In the genomic region with DNA sequence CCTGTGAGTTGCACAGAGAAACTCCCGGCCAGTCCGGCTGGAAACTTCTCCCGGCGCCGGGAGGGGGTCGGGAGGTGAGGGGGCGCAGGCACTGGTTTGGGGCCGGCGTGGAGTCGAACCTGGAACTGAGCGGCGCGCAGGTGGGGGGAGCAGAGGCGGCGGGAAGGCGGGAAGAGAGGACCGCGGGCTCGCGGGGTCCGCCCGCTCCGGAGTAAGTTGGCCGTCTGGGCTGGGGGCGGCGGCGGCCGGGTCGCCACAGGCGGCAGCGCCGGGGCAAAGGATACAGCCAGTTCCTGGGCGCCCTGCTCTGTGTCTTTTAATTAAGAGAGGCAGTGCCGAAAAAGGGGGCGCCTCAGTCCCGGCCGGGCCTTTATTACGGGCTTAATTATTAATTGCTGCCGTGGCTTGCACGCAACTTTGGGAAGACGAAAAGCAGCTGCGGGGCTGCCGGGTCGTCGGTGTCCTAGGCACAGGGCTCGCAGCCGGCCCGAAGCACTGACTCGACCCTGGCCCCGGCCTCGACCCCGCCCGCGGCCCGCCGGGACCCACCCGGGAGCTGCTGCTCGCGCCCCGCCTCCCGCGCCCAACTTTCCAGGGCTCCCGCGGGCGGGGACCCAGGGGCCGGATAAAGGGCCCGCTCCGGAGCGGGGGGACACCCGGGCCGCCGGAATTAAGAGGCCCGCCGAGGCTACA, we compare ENCODE assay signal across 8 cellular contexts. TPM values are rescaled to one million over a fixed set of nuclear protein-coding genes. Genes with fewer than 3 reads are reported as not detected.
DNase-seq lines count a peak whose midpoint lies in the region; ATAC-seq, FAIRE-seq and TF ChIP-seq lines count a peak whose summit lies in the region.

No MANE protein-coding gene starts in this region.

- no peak overlapping the region for H3K27ac ChIP-seq in AG04450 (ENCODE audit: low read depth, low read length)
- H3K27ac ChIP-seq in coronary artery: no peak overlapping the region
- no peak overlapping the region for H3K27ac ChIP-seq in muscle layer of colon (ENCODE audit: low read depth, low read length)
- H3K27ac ChIP-seq in kidney (ENCODE audit: low read depth in 2 of 2, low read length in 2 of 2): no peak overlapping the region

- H3K9me3 ChIP-seq in AG04450 (ENCODE audit: control insufficient read depth, insufficient read depth, low read length): peaks cover 2% of the 10 kb centered on the region; the same call in 1 of the 2 replicates
- no peaks in the 10 kb centered on the region for H3K9me3 ChIP-seq in muscle layer of colon (ENCODE audit: low read length)
- H3K9me3 ChIP-seq in kidney (ENCODE audit: control insufficient read depth in 1 of 2, low read length in 2 of 2): no peaks in the 10 kb centered on the region

- no peak for FAIRE-seq in kidney (lab: Jason Lieb, UNC)

- no peaks in the 10 kb centered on the region for H3K36me3 ChIP-seq in muscle layer of colon (ENCODE audit: insufficient read depth, low read length)
- H3K36me3 ChIP-seq in kidney (ENCODE audit: control insufficient read depth in 1 of 2, insufficient read depth in 2 of 2, low read length in 2 of 2): no peaks in the 10 kb centered on the region

- H3K4me1 ChIP-seq in muscle layer of colon (ENCODE audit: insufficient read depth, low read length) (peaks cover 13% of the 10 kb centered on the region), kidney (ENCODE audit: control insufficient read depth in 1 of 2, insufficient read depth in 1 of 2, low read depth in 1 of 2, low read length in 2 of 2) (peaks cover 0 to 2% of the 10 kb centered on the region in 2 donors)

- intact Hi-C loops in kidney (cut with DNase I): no loop called here

- H3K9ac ChIP-seq in muscle layer of colon (ENCODE audit: low read length) (no peak overlapping the region), kidney (ENCODE audit: low read length in 2 of 2) (no peak overlapping the region)

- ATAC-seq in GM21360 (IDR thresholded peaks at IDR 0.05; ENCODE audit: unreplicated experiment) (no peak), GM18498 (IDR thresholded peaks at IDR 0.05; ENCODE audit: unreplicated experiment) (no peak)

- TF ChIP-seq CTCF in AG04450 (IDR thresholded peaks at IDR 0.05; ENCODE audit: low read depth, low read length) (no peak), coronary artery (IDR thresholded peaks at IDR 0.05) (no peak), kidney (IDR thresholded peaks at IDR 0.05; ENCODE audit: borderline replicate concordance, extremely low read depth, insufficient read depth) (no peak)

- H3K4me3 ChIP-seq in AG04450 (ENCODE audit: low read depth, low read length) (peak overlapping the region; percentile 69), coronary artery (peak overlapping the region; percentile 81), muscle layer of colon (ENCODE audit: low read depth in 1 of 2, low read length in 2 of 2) (peak overlapping the region; percentile 60 to 68), kidney (ENCODE audit: low read length in 2 of 2) (peak overlapping the region in 1 of 2 donors; percentile 25)
- H3K4me3 ChIP-seq in Jurkat, Clone E6-1 (ENCODE audit: low read length): peak overlapping the region; percentile 68

- CTCF ChIA-PET in AG04450 (lab: Charles Lee): interaction anchor here (0.8 kb wide), 1 partner anchor 73 kb away, joined by 5 read pairs; no protein-coding TSS in a partner anchor

- DNase-seq in AG04450 (ENCODE audit: low read depth, low spot score) (no peak), coronary artery (ENCODE audit: low spot score) (no peak), kidney (no peak), AG08396 (ENCODE audit: low spot score) (no peak)
- DNase-seq in Jurkat, Clone E6-1 (ENCODE audit: low read depth, low spot score): no peak

- POLR2A ChIA-PET in AG04450 (lab: Yijun Ruan, JAX): interaction anchor here (0.7 kb wide), 1 partner anchor 521 kb away, joined by 3 read pairs; no protein-coding TSS in a partner anchor

- H3K27me3 ChIP-seq in AG04450 (ENCODE audit: control insufficient read depth, insufficient read depth, low read length): peaks cover 62% of the 10 kb centered on the region
- peaks cover 43 to 74% of the 10 kb centered on the region in 2 donors for H3K27me3 ChIP-seq in muscle layer of colon (ENCODE audit: control insufficient read depth in 1 of 2, insufficient read depth in 2 of 2, low read length in 2 of 2)

RNA-seq across cellular contexts. Expression of a gene that starts 1.1 kb away (rescaled TPM):
- polyA plus RNA-seq in AG04450 (2011; rRNA removed) (0.93 and 1.3 TPM in 2 replicates), kidney (ENCODE audit: insufficient read depth, low read depth, low replicate concordance) (0.54 TPM)
- polyA minus RNA-seq in AG04450 (2011; rRNA and poly(A)+ RNA removed): 1.3 and 1.5 TPM in 2 replicates
- 3.5 TPM for polyA plus RNA-seq in Jurkat, Clone E6-1 (2012; ENCODE audit: insufficient read depth, insufficient read length)
- 2.2 TPM for total RNA-seq in kidney
